24 cellular contexts compared by ENCODE assay signal in genomic region chr5:68299575-68299974, GRCh38.
DNase-seq lines count a peak whose midpoint lies in the region; ATAC-seq, FAIRE-seq and TF ChIP-seq lines count a peak whose summit lies in the region.
"Had no signal": no experiment of that assay in that cellular context is flagged by ENCODE, and none has a peak within 500 bp of the region (broad histone marks: within the 10 kb centered on the region; RNA-seq: fewer than 3 reads in every experiment).

No MANE protein-coding gene starts in this region.

- CTCF ChIA-PET in K562 (lab: Yijun Ruan, JAX; ENCODE audit: low intra/inter-chr PET ratio) = no interaction called here

- DNase-seq in natural killer cell (no peak), K562 (ENCODE audit: extremely low read depth in 1 of 4, low spot score in 3 of 4) (no peak), mesothelial cell of epicardium (ENCODE audit: low spot score in 2 of 2, unreplicated experiment in 2 of 2) (no peak), posterior vena cava (ENCODE audit: low spot score) (no peak), SJCRH30 (no peak), HuH-7 (ENCODE audit: low spot score) (no peak)
- no peak for DNase-seq in natural killer cell treated with Interleukin-12 subunit alpha and Interleukin-12 subunit beta and Interleukin-15 and Interleukin-18, amount 100 ng/mL, for 72 hours (ENCODE audit: low spot score)
- DNase-seq: CD4-positive, alpha-beta memory T cell; DMS153; GDM1; KG1; NCI-H1092 treated with DMSO at 0.1 percent for 48 hours; NCI-H1436 treated with DMSO at 0.1 percent for 48 hours; NCI-H2029; NCI-H345; NCI-H524; NCI-H774; NK-92 treated with Interleukin-12 subunit alpha and Interleukin-12 subunit beta, amount 100 ng/mL, for 24 hours; SIG-M5 had no signal

- H3K4me1 Mint-ChIP-seq in natural killer cell (peaks cover 39 to 44% of the 10 kb centered on the region in 2 donors), mesothelial cell of epicardium (peaks cover 77% of the 10 kb centered on the region)
- peaks cover 43 to 50% of the 10 kb centered on the region in 2 donors for H3K4me1 Mint-ChIP-seq in natural killer cell treated with Interleukin-12 subunit alpha and Interleukin-12 subunit beta and Interleukin-15 and Interleukin-18, amount 100 ng/mL, for 72 hours (ENCODE audit: low read depth in 2 of 2)
- H3K4me1 Mint-ChIP-seq: GM23338 had no signal

- POLR2A ChIA-PET in K562 (lab: Yijun Ruan, JAX) = interaction anchor here (0.6 kb wide), 2 partner anchors 93 to 263 kb away, joined by 3 read pairs; no protein-coding TSS in a partner anchor

- H3K36me3 ChIP-seq in K562 (ENCODE audit: control insufficient read depth, insufficient read depth, low read length) (peaks cover 18% of the 10 kb centered on the region), SJCRH30 (peaks cover 7% of the 10 kb centered on the region)

- H3K79me2 ChIP-seq in K562 (ENCODE audit: control insufficient read depth, insufficient read depth, low read length) = no peaks in the 10 kb centered on the region

- no peaks in the 10 kb centered on the region for H3K9me3 ChIP-seq in K562 (replicated peaks; ENCODE audit: control insufficient read depth, insufficient read depth, low read depth, low read length)
- H3K9me3 ChIP-seq in SJCRH30 (replicated peaks) = no peaks in the 10 kb centered on the region
- H3K9me3 ChIP-seq: BLaER1, HAP-1 had no signal

- no peak overlapping the region for H3K9ac ChIP-seq in K562 (ENCODE audit: insufficient read depth in 1 of 2, low read depth in 2 of 2, low read length in 2 of 2)
- H3K9ac ChIP-seq: BLaER1 had no signal

- no peak overlapping the region for H3K4me3 ChIP-seq in K562
- no peak overlapping the region for H3K4me3 ChIP-seq in SJCRH30
- H3K4me3 ChIP-seq: BLaER1, GM23338, HAP-1 had no signal

- WGBS in K562 (ENCODE audit: insufficient coverage, low coverage, missing lambda C conversion rate) = 75% methylated on average over 3 of the region's 3 CpGs

- H2AFZ ChIP-seq in K562 (ENCODE audit: low read depth, low read length) = no peak overlapping the region
- H2AFZ ChIP-seq: GM23338 had no signal

- TF ChIP-seq POLR2A in K562 (conservative IDR thresholded peaks at IDR 0.05) = no peak

- in situ Hi-C loops in K562 (cut with MboI) = loop anchor here (25.0 kb wide), 1 partner anchor 663 kb away; no protein-coding TSS in a partner anchor

- TF ChIP-seq RAD21 in K562 (CRISPR knock-in tag; conservative IDR thresholded peaks at IDR 0.05 in 1 of 2, IDR thresholded peaks at IDR 0.05 in 1 of 2) = no peak

- no peaks in the 10 kb centered on the region for H3K27me3 ChIP-seq in K562 (ENCODE audit: control insufficient read depth in 2 of 2, insufficient read depth in 2 of 2, low read length in 2 of 2)
- H3K27me3 ChIP-seq in SJCRH30 = no peaks in the 10 kb centered on the region
- H3K27me3 ChIP-seq: BLaER1 had no signal

- TF ChIP-seq EP300 in K562 (IDR thresholded peaks at IDR 0.05; ENCODE audit: low read length) = no peak

- H3K4me3 Mint-ChIP-seq in natural killer cell = no peak overlapping the region
- no peak overlapping the region for H3K4me3 Mint-ChIP-seq in natural killer cell treated with Interleukin-12 subunit alpha and Interleukin-12 subunit beta and Interleukin-15 and Interleukin-18, amount 100 ng/mL, for 72 hours
- no peak overlapping the region for H3K4me3 Mint-ChIP-seq in mesothelial cell of epicardium
- H3K4me3 Mint-ChIP-seq: CD4-positive, alpha-beta memory T cell; GM23338 had no signal

- ATAC-seq in natural killer cell = no peak
- no peak for ATAC-seq in natural killer cell treated with Interleukin-12 subunit alpha and Interleukin-12 subunit beta and Interleukin-15 and Interleukin-18, amount 100 ng/mL, for 72 hours
- no peak for ATAC-seq in K562
- ATAC-seq: GM23338, Panc1 had no signal

- intact Hi-C loops in natural killer cell (cut with micrococcal nuclease) (no loop called here), K562 (cut with micrococcal nuclease) (no loop called here), posterior vena cava (cut with DNase I) (loop anchor here in 1 of 2 donors (10.0 kb wide), 1 partner anchor 375 kb away; no protein-coding TSS in a partner anchor)

- peak; percentile 6 for FAIRE-seq in K562 (lab: Jason Lieb, UNC)
- FAIRE-seq: GM18507 had no signal

- H4K20me1 ChIP-seq in K562 (replicated peaks; ENCODE audit: control insufficient read depth, insufficient read depth, low read length) = 0 out of 2 replicates have a peak, but pooled peaks cover 3% of the 10 kb centered on the region

- H3K4me1 ChIP-seq in K562 (replicated peaks in 1 of 2; ENCODE audit: control insufficient read depth in 2 of 2, insufficient read depth in 2 of 2, low read length in 2 of 2) (peaks cover 0 to 8% of the 10 kb centered on the region in 2 experiments; a peak in 2 of 5 replicates), SJCRH30 (no peaks in the 10 kb centered on the region; the same call in 1 of the 2 replicates)
- H3K4me1 ChIP-seq: BLaER1, HAP-1 had no signal

- no peaks in the 10 kb centered on the region for H3K9me1 ChIP-seq in K562 (ENCODE audit: control insufficient read depth, insufficient read depth, low read length)

- no peak overlapping the region for H3K4me2 ChIP-seq in K562 (ENCODE audit: insufficient read depth, low read length)
- H3K4me2 ChIP-seq: BLaER1, GM23338 had no signal

- BruUV-seq in K562 (replicated peaks; lab: Mats Ljungman, UMichigan) = no TSS peak

- TF ChIP-seq CTCF in natural killer cell (IDR thresholded peaks at IDR 0.05) (no peak), K562 (IDR thresholded peaks at IDR 0.05 in 2 of 3, conservative IDR thresholded peaks at IDR 0.05 in 1 of 3; ENCODE audit: insufficient read depth in 2 of 3, low read depth in 1 of 3, low read length in 3 of 3) (no peak), mesothelial cell of epicardium (IDR thresholded peaks at IDR 0.05; ENCODE audit: unreplicated experiment) (no peak)

- no peak overlapping the region for H3K27ac ChIP-seq in K562 (ENCODE audit: extremely low read depth, low read depth, low read length)
- H3K27ac ChIP-seq in SJCRH30 = no peak overlapping the region
- H3K27ac ChIP-seq: BLaER1 had no signal

- peak overlapping the region; percentile 58 to 60 for H3K27ac Mint-ChIP-seq in natural killer cell
- peak overlapping the region in 1 of 2 donors; percentile 67 for H3K27ac Mint-ChIP-seq in natural killer cell treated with Interleukin-12 subunit alpha and Interleukin-12 subunit beta and Interleukin-15 and Interleukin-18, amount 100 ng/mL, for 72 hours
- H3K27ac Mint-ChIP-seq in mesothelial cell of epicardium = peak overlapping the region; percentile 26
- H3K27ac Mint-ChIP-seq: GM23338 had no signal

- H3K27me3 Mint-ChIP-seq in natural killer cell (ENCODE audit: low read depth in 2 of 2) (no peaks in the 10 kb centered on the region), mesothelial cell of epicardium (ENCODE audit: low read depth) (no peaks in the 10 kb centered on the region)
- no peaks in the 10 kb centered on the region for H3K27me3 Mint-ChIP-seq in natural killer cell treated with Interleukin-12 subunit alpha and Interleukin-12 subunit beta and Interleukin-15 and Interleukin-18, amount 100 ng/mL, for 72 hours
- H3K27me3 Mint-ChIP-seq: CD4-positive, alpha-beta memory T cell had no signal

- H3K36me3 Mint-ChIP-seq in natural killer cell = peaks cover 32% of the 10 kb centered on the region
- H3K36me3 Mint-ChIP-seq in natural killer cell treated with Interleukin-12 subunit alpha and Interleukin-12 subunit beta and Interleukin-15 and Interleukin-18, amount 100 ng/mL, for 72 hours = peaks cover 43% of the 10 kb centered on the region
- peaks cover 37% of the 10 kb centered on the region for H3K36me3 Mint-ChIP-seq in mesothelial cell of epicardium

- H3K9me3 Mint-ChIP-seq in natural killer cell (no peaks in the 10 kb centered on the region), mesothelial cell of epicardium (no peaks in the 10 kb centered on the region)
- no peaks in the 10 kb centered on the region for H3K9me3 Mint-ChIP-seq in natural killer cell treated with Interleukin-12 subunit alpha and Interleukin-12 subunit beta and Interleukin-15 and Interleukin-18, amount 100 ng/mL, for 72 hours
- H3K9me3 Mint-ChIP-seq: GM23338 had no signal

TF ChIP-seq in K562, 482 proteins besides CTCF, POLR2A, EP300 and RAD21:
- TF ChIP-seq ZNF778 (CRISPR knock-in tag; IDR thresholded peaks at IDR 0.05) (no peak), ZNF239 (CRISPR knock-in tag; IDR thresholded peaks at IDR 0.05) (no peak), CGGBP1 (CRISPR knock-in tag; IDR thresholded peaks at IDR 0.05) (no peak), ZNF23 (CRISPR knock-in tag; IDR thresholded peaks at IDR 0.05) (no peak), NFIC (IDR thresholded peaks at IDR 0.05) (no peak), ETV6 (IDR thresholded peaks at IDR 0.05; ENCODE audit: borderline replicate concordance in 1 of 2, low read depth in 2 of 2, low read length in 1 of 2) (no peak), ETV6 (CRISPR knock-in tag; IDR thresholded peaks at IDR 0.05; ENCODE audit: borderline replicate concordance) (no peak), REST (CRISPR knock-in tag; IDR thresholded peaks at IDR 0.05; ENCODE audit: low read depth) (no peak)
TF ChIP-seq in K562: peak in this region for 0.
